In the genomic region with DNA sequence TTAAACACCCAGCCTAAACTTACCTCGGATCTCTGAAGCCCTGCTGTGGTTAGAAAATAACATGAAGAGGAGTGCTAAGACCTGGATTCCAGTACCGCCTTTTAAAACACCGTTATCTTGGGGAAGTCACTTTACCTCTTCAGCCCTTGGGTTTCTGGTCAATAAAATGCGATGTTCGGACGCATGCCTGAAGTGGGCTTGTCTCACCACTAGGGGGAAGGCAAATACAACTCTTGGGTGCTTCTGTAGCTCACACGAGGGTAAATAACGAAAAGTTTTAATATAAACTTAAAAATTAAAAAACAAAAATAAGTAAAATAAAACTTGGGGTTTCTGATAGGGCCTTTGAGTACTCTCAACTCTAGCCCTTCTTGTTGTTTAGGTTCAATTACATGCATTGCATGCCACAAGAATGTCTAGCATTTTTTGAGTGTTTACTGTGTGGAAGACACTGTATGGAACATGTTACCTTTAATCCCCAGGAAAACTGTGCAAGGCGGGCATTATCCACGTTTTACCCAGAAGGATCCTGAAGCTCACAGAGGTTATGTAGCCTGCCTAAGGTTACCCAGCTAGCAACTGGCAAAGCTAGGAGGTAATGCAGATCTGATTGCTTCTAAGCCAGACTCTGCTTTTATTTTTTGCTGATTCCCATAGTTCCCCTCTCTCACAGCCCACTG, we compare ENCODE assay signal across 9 cellular contexts.
DNase-seq lines count a peak whose midpoint lies in the region; ATAC-seq and TF ChIP-seq lines count a peak whose summit lies in the region.
"Had no signal": no experiment of that assay in that cellular context is flagged by ENCODE, and none has a peak within 500 bp of the region (broad histone marks: within the 10 kb centered on the region; RNA-seq: fewer than 3 reads in every experiment).

No MANE protein-coding gene starts in this region.

- no peaks in the 10 kb centered on the region for H3K36me3 ChIP-seq in CD4-positive, CD25-positive, alpha-beta regulatory T cell (ENCODE audit: control insufficient read depth, insufficient read depth, low read length)

- H3K4me3 Mint-ChIP-seq in CD4-positive, CD25-positive, alpha-beta regulatory T cell = peak overlapping the region in 3 of 4 donors; percentile 39 to 74 (median 54)
- H3K4me3 Mint-ChIP-seq: T-helper 1 cell treated with Interleukin-12 subunit alpha and Interleukin-12 subunit beta and Interleukin-4 antibody, amounts not matched to agents 30 μg/mL and 1 μg/mL, for 36 hours had no signal

- ATAC-seq in CD4-positive, CD25-positive, alpha-beta regulatory T cell (ENCODE audit: low read depth in 2 of 2) = peak; percentile 74 to 79
- ATAC-seq in HG03280 (IDR thresholded peaks at IDR 0.05; ENCODE audit: unreplicated experiment) = peak; percentile 93

- H3K9me3 ChIP-seq in CD4-positive, CD25-positive, alpha-beta regulatory T cell (ENCODE audit: control insufficient read depth in 2 of 2, low read length in 2 of 2) = no peaks in the 10 kb centered on the region

- peak; percentile 21 to 61 (median 54) for DNase-seq in CD4-positive, CD25-positive, alpha-beta regulatory T cell
- DNase-seq in GM19240 (ENCODE audit: insufficient read length, low spot score) (peak; percentile 7), NCI-H510A treated with DMSO at 0.1 percent for 48 hours (lab: John Stamatoyannopoulos, UW) (peak; percentile 14), dorsolateral prefrontal cortex (peak in 9 of 10 donors; percentile 27 to 71 (median 52)), lung microvascular endothelial cell (ENCODE audit: low read depth in 2 of 2) (peak; percentile 74 to 79)
- DNase-seq in activated CD4-positive, alpha-beta T cell treated with anti-CD3 and anti-CD28 coated beads, Interleukin-2, amount 50 U/mL, for 1 hour = peak; percentile 41
- peak; percentile 7 to 10 for DNase-seq in stimulated activated CD8-positive, alpha-beta memory T cell treated with anti-CD3 and anti-CD28 coated beads, Interleukin-15, amount 100 ng/mL, for 4 hours (ENCODE audit: low read depth in 2 of 2)

- TF ChIP-seq CTCF in dorsolateral prefrontal cortex (IDR thresholded peaks at IDR 0.05 in 54 of 56, conservative IDR thresholded peaks at IDR 0.05 in 2 of 56; ENCODE audit: low read depth in 1 of 56, partially characterized antibody in 56 of 56) = peak; percentile 85 to 99 (median 95)

- no peak overlapping the region for H3K27ac ChIP-seq in CD4-positive, CD25-positive, alpha-beta regulatory T cell (ENCODE audit: insufficient read depth, low read length, poor library complexity, severe bottlenecking)
- H3K27ac ChIP-seq in dorsolateral prefrontal cortex = no peak overlapping the region

- H3K27ac Mint-ChIP-seq in CD4-positive, CD25-positive, alpha-beta regulatory T cell = peak overlapping the region in 1 of 3 donors; percentile 53
- H3K27ac Mint-ChIP-seq: T-helper 1 cell treated with Interleukin-12 subunit alpha and Interleukin-12 subunit beta and Interleukin-4 antibody, amounts not matched to agents 30 μg/mL and 1 μg/mL, for 36 hours had no signal

- H3K36me3 Mint-ChIP-seq in CD4-positive, CD25-positive, alpha-beta regulatory T cell = no peaks in the 10 kb centered on the region

- peak overlapping the region; percentile 53 for H3K4me3 ChIP-seq in CD4-positive, CD25-positive, alpha-beta regulatory T cell (ENCODE audit: low read depth, low read length)
- H3K4me3 ChIP-seq in dorsolateral prefrontal cortex = peak overlapping the region in 1 of 59 donors; percentile 8

- peaks cover 6% of the 10 kb centered on the region for H3K4me1 ChIP-seq in CD4-positive, CD25-positive, alpha-beta regulatory T cell (ENCODE audit: control insufficient read depth, insufficient read depth, low read length, poor library complexity, severe bottlenecking)

- H3K9me3 Mint-ChIP-seq in CD4-positive, CD25-positive, alpha-beta regulatory T cell = no peaks in the 10 kb centered on the region
- H3K9me3 Mint-ChIP-seq: T-helper 1 cell treated with Interleukin-12 subunit alpha and Interleukin-12 subunit beta and Interleukin-4 antibody, amounts not matched to agents 30 μg/mL and 1 μg/mL, for 36 hours had no signal

- intact Hi-C loops in dorsolateral prefrontal cortex (cut with DNase I) = loop anchor here (2.0 to 10.0 kb wide), 6 partner anchors 138 to 1098 kb away; a partner anchor contains a TSS

- H3K27me3 Mint-ChIP-seq in CD4-positive, CD25-positive, alpha-beta regulatory T cell = peaks cover 9% of the 10 kb centered on the region

- H3K27me3 ChIP-seq in CD4-positive, CD25-positive, alpha-beta regulatory T cell (ENCODE audit: control insufficient read depth, insufficient read depth, low read length) = peaks cover 6% of the 10 kb centered on the region
- H3K27me3 ChIP-seq in dorsolateral prefrontal cortex = no peaks in the 10 kb centered on the region

- peaks cover 0 to 16% (median 9%) of the 10 kb centered on the region in 4 donors for H3K4me1 Mint-ChIP-seq in CD4-positive, CD25-positive, alpha-beta regulatory T cell

Comparison
In these comparisons a context has a peak if more than half of its experiments do, and no peak if none do; other contexts are left out.
1. DNase-seq: peak in every context shown above with its lines; median percentile 76 in lung microvascular endothelial cell; 54 in CD4-positive, CD25-positive, alpha-beta regulatory T cell; 52 in dorsolateral prefrontal cortex; 41 in activated CD4-positive, alpha-beta T cell treated with anti-CD3 and anti-CD28 coated beads, Interleukin-2, amount 50 U/mL, for 1 hour; 14 in NCI-H510A treated with DMSO at 0.1 percent for 48 hours; 8 in stimulated activated CD8-positive, alpha-beta memory T cell treated with anti-CD3 and anti-CD28 coated beads, Interleukin-15, amount 100 ng/mL, for 4 hours; 7 in GM19240.